8 cellular contexts compared by ENCODE assay signal in the genomic region with DNA sequence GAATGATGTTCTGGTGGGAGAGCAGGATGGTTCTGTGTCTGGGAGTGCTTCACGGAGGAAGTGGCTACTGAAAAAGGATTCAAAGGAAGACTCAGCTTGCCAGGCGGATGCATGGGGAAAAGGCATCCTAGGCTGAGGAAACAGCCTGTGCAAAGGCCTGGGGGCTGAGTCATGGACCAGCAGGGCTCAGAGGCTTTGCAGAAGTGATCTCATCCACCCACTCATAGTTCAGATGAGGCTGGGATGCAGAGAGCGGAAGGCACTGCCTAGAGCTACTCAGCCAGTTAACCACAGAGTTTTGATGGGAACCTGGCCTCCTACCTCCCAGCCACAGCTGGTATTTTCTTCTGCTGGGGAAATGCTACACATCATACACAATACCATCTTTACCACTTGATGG. TPM values are rescaled to one million over a fixed set of nuclear protein-coding genes. Genes with fewer than 3 reads are reported as not detected.
A peak's percentile ranks its signal among the peaks of the same experiment; 100 is the strongest.
DNase-seq lines count a peak whose midpoint lies in the region; ATAC-seq and TF ChIP-seq lines count a peak whose summit lies in the region.

No MANE protein-coding gene starts in this region.

- peaks cover 23% of the 10 kb centered on the region for H3F3A ChIP-seq in SK-N-SH (replicated peaks; ENCODE audit: insufficient read depth)

- H3K36me3 ChIP-seq in HCT116 (ENCODE audit: control insufficient read depth in 1 of 2, insufficient read depth in 2 of 2, low read length in 2 of 2) (no peaks in the 10 kb centered on the region), SK-N-SH (replicated peaks in 1 of 2; ENCODE audit: control insufficient read depth in 1 of 2, insufficient read depth in 2 of 2, low read length in 1 of 2) (no peaks in the 10 kb centered on the region)

- no peak overlapping the region for H2AFZ ChIP-seq in HCT116 (ENCODE audit: low read depth, low read length, poor library complexity, severe bottlenecking)
- no peak overlapping the region for H2AFZ ChIP-seq in SK-N-SH (ENCODE audit: low read depth)

- H3K4me1 ChIP-seq in HCT116 (ENCODE audit: control insufficient read depth in 1 of 2, insufficient read depth in 2 of 2, low read length in 2 of 2): peaks cover 11 to 35% of the 10 kb centered on the region in 2 experiments
- H3K4me1 ChIP-seq in SK-N-SH (ENCODE audit: control insufficient read depth in 1 of 2, insufficient read depth in 2 of 2, low read depth in 1 of 2, low read length in 1 of 2): peaks cover 9 to 10% of the 10 kb centered on the region in 2 experiments; a peak in 3 of 4 replicates

- H3K4me2 ChIP-seq in HCT116 (ENCODE audit: low read length): peak overlapping the region; percentile 52
- peak overlapping the region; percentile 46 for H3K4me2 ChIP-seq in SK-N-SH

- CTCF ChIA-PET in GM10248 (lab: Yijun Ruan, JAX) (interaction anchor here (1.6 kb wide), 1 partner anchor 15 kb away, joined by 3 read pairs; no protein-coding TSS in a partner anchor), HCT116 (lab: Charles Lee) (no interaction called here), SK-N-SH (lab: Yijun Ruan, JAX) (no interaction called here)

- H3K27ac ChIP-seq in HCT116 (ENCODE audit: low read depth, low read length) (no peak overlapping the region), SK-N-SH (ENCODE audit: low read depth in 2 of 2, low read length in 1 of 2) (peak overlapping the region in 1 of 2 experiments; percentile 98; a peak in 3 of 4 replicates)

- TF ChIP-seq POLR2A in HCT116 (IDR thresholded peaks at IDR 0.05; ENCODE audit: borderline replicate concordance, extremely low read depth, insufficient read depth, insufficient read length): no peak

- peak in 1 of 2 experiments; percentile 84; a peak in 3 of 4 replicates for TF ChIP-seq EP300 in SK-N-SH (IDR thresholded peaks at IDR 0.05; ENCODE audit: borderline replicate concordance in 1 of 2, low read depth in 1 of 2, low read length in 1 of 2)

- H3K4me3 ChIP-seq in HCT116 (replicated peaks in 1 of 2; ENCODE audit: low read depth in 1 of 2, low read length in 2 of 2) (no peak overlapping the region), SK-N-SH (ENCODE audit: low read depth in 2 of 2, low read length in 1 of 2) (no peak overlapping the region)

- H3K9me3 ChIP-seq in HCT116 (ENCODE audit: control insufficient read depth in 1 of 2, insufficient read depth in 1 of 2, low read depth in 1 of 2, low read length in 2 of 2): peaks cover 0 to 24% of the 10 kb centered on the region in 2 experiments
- no peaks in the 10 kb centered on the region for H3K9me3 ChIP-seq in SK-N-SH

- no peaks in the 10 kb centered on the region for H3K79me2 ChIP-seq in HCT116 (ENCODE audit: insufficient read depth, low read length)
- H3K79me2 ChIP-seq in SK-N-SH (ENCODE audit: insufficient read depth): no peaks in the 10 kb centered on the region

- DNase-seq in GM10248 (ENCODE audit: extremely low spot score) (peak; percentile 68), HCT116 (ENCODE audit: low read depth, low spot score) (no peak), SK-N-SH (no peak), NOMO-1 treated with dmso at 0.1 percent for 144 hours (lab: John Stamatoyannopoulos, UW; ENCODE audit: unreplicated experiment) (no peak), RPMI8226 (no peak)
- DNase-seq in stimulated activated CD8-positive, alpha-beta memory T cell treated with anti-CD3 and anti-CD28 coated beads, Interleukin-15, amount 100 ng/mL, for 48 hours (ENCODE audit: low read depth in 2 of 2): peak; percentile 48 to 74

- no peak for TF ChIP-seq CTCF in GM10248 (IDR thresholded peaks at IDR 0.05; ENCODE audit: control extremely low read depth, extremely low read depth, low read depth, missing control alignments)
- TF ChIP-seq CTCF in HCT116 (IDR thresholded peaks at IDR 0.05 in 2 of 3, conservative IDR thresholded peaks at IDR 0.05 in 1 of 3; ENCODE audit: borderline replicate concordance in 1 of 3, insufficient read depth in 1 of 3, low read depth in 2 of 3, low read length in 2 of 3): no peak
- TF ChIP-seq CTCF in SK-N-SH (IDR thresholded peaks at IDR 0.05): no peak

- H3K27me3 ChIP-seq in HCT116 (ENCODE audit: insufficient read depth, low read length): no peaks in the 10 kb centered on the region
- H3K27me3 ChIP-seq in SK-N-SH (ENCODE audit: insufficient read depth): no peaks in the 10 kb centered on the region

- H4K20me1 ChIP-seq in HCT116 (ENCODE audit: insufficient read depth) (no peaks in the 10 kb centered on the region), SK-N-SH (ENCODE audit: insufficient read depth) (no peaks in the 10 kb centered on the region)

- no peak overlapping the region for H3K9ac ChIP-seq in HCT116 (ENCODE audit: low read length)
- H3K9ac ChIP-seq in SK-N-SH: peak overlapping the region; percentile 58

- TF ChIP-seq RAD21 in HCT116 (IDR thresholded peaks at IDR 0.05; ENCODE audit: low read depth): 0 out of 2 replicates have a peak, but pooled peaks have one; percentile 5
- TF ChIP-seq RAD21 in SK-N-SH (IDR thresholded peaks at IDR 0.05; ENCODE audit: low read length): no peak

- 31% methylated on average over 3 of the region's 3 CpGs for WGBS in SK-N-SH (ENCODE audit: low lambda C conversion rate)

- H3K9me2 ChIP-seq in HCT116 (ENCODE audit: insufficient read depth): no peaks in the 10 kb centered on the region
- no peaks in the 10 kb centered on the region for H3K9me2 ChIP-seq in SK-N-SH

- RAD21 ChIA-PET in HCT116 (lab: Charles Lee; ENCODE audit: low non-redundant PET in 1 of 2, low total read pairs in 2 of 2, uncharacterized antibody in 2 of 2, unreplicated experiment in 2 of 2): no interaction called here

- ATAC-seq in HCT116 (peak; percentile 98), esophagus mucosa (peak; percentile 92), GM19324 (IDR thresholded peaks at IDR 0.05; ENCODE audit: low FRiP score, unreplicated experiment) (no peak)

- POLR2A ChIA-PET in GM10248 (lab: Yijun Ruan, JAX) (no interaction called here), HCT116 (lab: Charles Lee) (no interaction called here), SK-N-SH (lab: Yijun Ruan, JAX) (no interaction called here)

- no TSS peak for BruUV-seq in HCT116 (replicated peaks; lab: Mats Ljungman, UMichigan)

- intact Hi-C loops in HCT116 (cut with micrococcal nuclease): no loop called here

TF ChIP-seq in HCT116, 20 proteins besides CTCF, POLR2A, EP300 and RAD21:
- TF ChIP-seq EZH2 (IDR thresholded peaks at IDR 0.05) (no peak), JUND (IDR thresholded peaks at IDR 0.05) (peak; percentile 70; the same call in 1 of the 2 replicates), ELF1 (IDR thresholded peaks at IDR 0.05; ENCODE audit: borderline replicate concordance, low read depth) (no peak), FOSL1 (IDR thresholded peaks at IDR 0.05; ENCODE audit: low read depth) (peak; percentile 66), CBX3 (IDR thresholded peaks at IDR 0.05; ENCODE audit: low read depth) (peak; percentile 73; the same call in 1 of the 2 replicates), SIN3A (IDR thresholded peaks at IDR 0.05; ENCODE audit: low read depth) (no peak; the same call in 1 of the 2 replicates), EGR1 (IDR thresholded peaks at IDR 0.05; ENCODE audit: low read depth) (peak; percentile 92), POLR2AphosphoS5 (IDR thresholded peaks at IDR 0.05; ENCODE audit: low read depth, low read length) (peak; percentile 13; the same call in 1 of the 2 replicates)

TF ChIP-seq in SK-N-SH, 30 proteins besides CTCF, POLR2A, EP300 and RAD21 (continues in another document):
- no peak for TF ChIP-seq ELF1 (IDR thresholded peaks at IDR 0.05)
- TF ChIP-seq FOSL2 (IDR thresholded peaks at IDR 0.05; ENCODE audit: borderline replicate concordance, low read depth): peak; percentile 92
- TF ChIP-seq RXRA (IDR thresholded peaks at IDR 0.05; ENCODE audit: borderline replicate concordance, low read depth): peak; percentile 75; the same call in 1 of the 2 replicates
- TF ChIP-seq NFIC (IDR thresholded peaks at IDR 0.05; ENCODE audit: borderline replicate concordance): peak; percentile 80
- no peak for TF ChIP-seq EZH2phosphoT487 (IDR thresholded peaks at IDR 0.05; ENCODE audit: borderline replicate concordance, low read depth)
- TF ChIP-seq, protein P1, sequence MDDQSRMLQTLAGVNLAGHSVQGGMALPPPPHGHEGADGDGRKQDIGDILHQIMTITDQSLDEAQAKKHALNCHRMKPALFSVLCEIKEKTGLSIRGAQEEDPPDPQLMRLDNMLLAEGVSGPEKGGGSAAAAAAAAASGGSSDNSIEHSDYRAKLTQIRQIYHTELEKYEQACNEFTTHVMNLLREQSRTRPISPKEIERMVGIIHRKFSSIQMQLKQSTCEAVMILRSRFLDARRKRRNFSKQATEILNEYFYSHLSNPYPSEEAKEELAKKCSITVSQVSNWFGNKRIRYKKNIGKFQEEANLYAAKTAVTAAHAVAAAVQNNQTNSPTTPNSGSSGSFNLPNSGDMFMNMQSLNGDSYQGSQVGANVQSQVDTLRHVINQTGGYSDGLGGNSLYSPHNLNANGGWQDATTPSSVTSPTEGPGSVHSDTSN (IDR thresholded peaks at IDR 0.05): peak; percentile 91
- no peak for TF ChIP-seq SMC3 (IDR thresholded peaks at IDR 0.05; ENCODE audit: low read depth, low read length)
- TF ChIP-seq, protein P2, sequence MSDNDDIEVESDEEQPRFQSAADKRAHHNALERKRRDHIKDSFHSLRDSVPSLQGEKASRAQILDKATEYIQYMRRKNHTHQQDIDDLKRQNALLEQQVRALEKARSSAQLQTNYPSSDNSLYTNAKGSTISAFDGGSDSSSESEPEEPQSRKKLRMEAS (IDR thresholded peaks at IDR 0.05; ENCODE audit: low read depth): peak; percentile 17; the same call in 1 of the 2 replicates
- TF ChIP-seq FOXM1 (IDR thresholded peaks at IDR 0.05; ENCODE audit: low read depth): peak; percentile 66; the same call in 1 of the 2 replicates
- peak; percentile 98 for TF ChIP-seq TCF12 (IDR thresholded peaks at IDR 0.05)
- TF ChIP-seq TEAD4 (IDR thresholded peaks at IDR 0.05; ENCODE audit: borderline replicate concordance, insufficient read depth): peak; percentile 61; the same call in 1 of the 2 replicates
- TF ChIP-seq RCOR1 (IDR thresholded peaks at IDR 0.05; ENCODE audit: low read length): 0 out of 2 replicates have a peak, but pooled peaks have one; percentile 11

RNA-seq across cellular contexts. Expression of a gene that starts 15.8 kb away (rescaled TPM):
- total RNA-seq in HCT116 (2021; ENCODE audit: unreplicated experiment): 13.2 TPM
- 14.3 and 15.5 TPM in 2 replicates for polyA plus RNA-seq in HCT116 (2012)
- 1.1 and 1.2 TPM in 2 replicates for polyA plus RNA-seq in SK-N-SH (2012; rRNA removed)
- polyA plus RNA-seq in SK-N-SH (2012; cell fraction: cytosol; rRNA removed): 0.28 and 0.63 TPM in 2 replicates
- polyA plus RNA-seq in SK-N-SH (2012; cell fraction: nucleus; rRNA removed): 8.5 and 9.2 TPM in 2 replicates
- total RNA-seq in esophagus mucosa: 0.64 TPM

RNA-seq across cellular contexts. Expression of a gene that starts 53.9 kb away (rescaled TPM):
- 6.4 TPM for total RNA-seq in HCT116 (2021; ENCODE audit: unreplicated experiment)
- polyA plus RNA-seq in HCT116 (2012): 10.7 and 11.9 TPM in 2 replicates
- polyA plus RNA-seq in SK-N-SH (2012; rRNA removed): not detected in 2 replicates
- polyA plus RNA-seq in SK-N-SH (2012; cell fraction: cytosol; rRNA removed): not detected in 2 replicates
- polyA plus RNA-seq in SK-N-SH (2012; cell fraction: nucleus; rRNA removed): not detected in 2 replicates
- 0.28 TPM for total RNA-seq in esophagus mucosa

Comparison
In these comparisons a context has a peak if more than half of its experiments do, and no peak if none do; other contexts are left out.
1. DNase-seq: peak in GM10248 (single experiment) and stimulated activated CD8-positive, alpha-beta memory T cell treated with anti-CD3 and anti-CD28 coated beads, Interleukin-15, amount 100 ng/mL, for 48 hours (2 of 2); none in HCT116 (single experiment), SK-N-SH (single experiment), NOMO-1 treated with dmso at 0.1 percent for 144 hours (single experiment) and RPMI8226 (single experiment).